Comparison of ENCODE assay signal across 1 cellular context in genomic region chr20:34175879-34176278, GRCh38.
TF ChIP-seq lines count a peak whose summit lies in the region.

No MANE protein-coding gene starts in this region.

TF ChIP-seq in GM23338, 12 proteins besides CTCF, POLR2A, EP300 and RAD21 (continued from another document):
- no peak for TF ChIP-seq REST (IDR thresholded peaks at IDR 0.05; ENCODE audit: unreplicated experiment)
